ENCODE assay signal across 7 cellular contexts in the genomic region with DNA sequence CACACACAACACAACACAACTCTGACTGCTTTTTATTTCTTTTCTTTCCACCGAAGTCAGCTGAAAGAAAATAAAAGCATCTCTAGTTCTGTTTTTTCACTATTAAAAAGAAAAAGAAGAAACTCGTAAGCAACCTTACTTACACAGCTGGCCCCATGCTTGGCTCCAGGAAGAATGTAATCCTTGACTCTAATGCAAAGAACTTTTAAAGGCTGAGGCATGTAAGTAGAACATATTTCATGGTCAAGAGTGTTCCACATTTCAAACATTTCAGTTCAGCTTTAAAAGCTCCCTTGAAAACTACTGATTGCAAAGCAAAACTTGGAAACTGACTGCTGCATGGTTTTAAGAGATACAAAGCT. TPM values are rescaled to one million over a fixed set of nuclear protein-coding genes. Genes with fewer than 3 reads are reported as not detected.
DNase-seq lines count a peak whose midpoint lies in the region; ATAC-seq and TF ChIP-seq lines count a peak whose summit lies in the region.

No MANE protein-coding gene starts in this region.

- no peak for TF ChIP-seq POLR2A in transverse colon (IDR thresholded peaks at IDR 0.05)

- H3K27ac ChIP-seq in brain microvascular endothelial cell (peak overlapping the region; percentile 40), lower lobe of right lung (peak overlapping the region; percentile 74), transverse colon (peak overlapping the region; percentile 70 to 82 (median 78))

- H3K4me3 ChIP-seq in LNCaP clone FGC (ENCODE audit: low read depth, low read length) = peak overlapping the region; percentile 63
- peak overlapping the region; percentile 47 for H3K4me3 ChIP-seq in brain microvascular endothelial cell (ENCODE audit: low read depth, low read length)
- H3K4me3 ChIP-seq in lower lobe of right lung = peak overlapping the region; percentile 53
- peak overlapping the region in 3 of 4 donors; percentile 25 to 37 (median 33) for H3K4me3 ChIP-seq in transverse colon

- intact Hi-C loops in lower lobe of right lung (cut with DNase I) (loop anchor here (5.0 kb wide), 1 partner anchor 180 kb away; no protein-coding TSS in a partner anchor), transverse colon (cut with DNase I; ENCODE audit: low total_unique reads) (no loop called here)

- DNase-seq in LNCaP clone FGC (ENCODE audit: low read depth) = no peak
- DNase-seq in brain microvascular endothelial cell = peak; percentile 16
- DNase-seq in lower lobe of right lung = no peak
- no peak for DNase-seq in transverse colon
- DNase-seq in NCI-H1694 (lab: John Stamatoyannopoulos, UW) = no peak

- ATAC-seq in lower lobe of right lung = no peak
- no peak for ATAC-seq in GM18502 (IDR thresholded peaks at IDR 0.05; ENCODE audit: poor library complexity, unreplicated experiment)
- ATAC-seq in GM19452 (IDR thresholded peaks at IDR 0.05; ENCODE audit: unreplicated experiment) = no peak

- peaks cover 37% of the 10 kb centered on the region for H3K4me1 ChIP-seq in lower lobe of right lung
- peaks cover 0 to 37% (median 16%) of the 10 kb centered on the region in 4 donors for H3K4me1 ChIP-seq in transverse colon

- in situ Hi-C loops in brain microvascular endothelial cell (cut with HindIII; ENCODE audit: low pct_ligation_motif_present, low sequenced_read_pairs) (loop anchor here (10.0 kb wide), 1 partner anchor 167 kb away; no protein-coding TSS in a partner anchor), transverse colon (cut with MboI; ENCODE audit: low pct_ligation_motif_present in 1 of 4, low pct_unique_long_range_greater_than_20kb in 1 of 4, low sequenced_read_pairs in 3 of 4) (loop anchor here in 1 of 4 donors (25.0 kb wide), 1 partner anchor 185 kb away; no protein-coding TSS in a partner anchor)

- no peaks in the 10 kb centered on the region for H3K9me3 ChIP-seq in lower lobe of right lung
- H3K9me3 ChIP-seq in transverse colon = no peaks in the 10 kb centered on the region

- H3K36me3 ChIP-seq in brain microvascular endothelial cell (replicated peaks) = no peaks in the 10 kb centered on the region
- no peaks in the 10 kb centered on the region for H3K36me3 ChIP-seq in lower lobe of right lung
- H3K36me3 ChIP-seq in transverse colon = no peaks in the 10 kb centered on the region

- TF ChIP-seq CTCF in LNCaP clone FGC (IDR thresholded peaks at IDR 0.05; ENCODE audit: control insufficient read depth, extremely low read depth, insufficient read depth) (no peak), brain microvascular endothelial cell (IDR thresholded peaks at IDR 0.05; ENCODE audit: low read depth, low read length, missing control alignments) (no peak), lower lobe of right lung (IDR thresholded peaks at IDR 0.05) (no peak), transverse colon (IDR thresholded peaks at IDR 0.05) (no peak)

- no peak for TF ChIP-seq EP300 in transverse colon (IDR thresholded peaks at IDR 0.05; ENCODE audit: low read depth)

- no peaks in the 10 kb centered on the region for H3K27me3 ChIP-seq in brain microvascular endothelial cell (replicated peaks)
- H3K27me3 ChIP-seq in lower lobe of right lung (ENCODE audit: low read depth) = no peaks in the 10 kb centered on the region
- no peaks in the 10 kb centered on the region for H3K27me3 ChIP-seq in transverse colon

- WGBS in transverse colon (ENCODE audit: low coverage in 1 of 2), 2 donors = 3 to 7% methylated on average over 2 of the region's 2 CpGs

RNA-seq across cellular contexts. Expression of a gene that starts 0.6 kb away (rescaled TPM):
- total RNA-seq in lower lobe of right lung = 22.7 TPM
- total RNA-seq in transverse colon = 10 to 100 TPM in 3 of 4 donors, 1 to 10 TPM in 1; 7.9 to 22.5 (median 14.1) TPM

RNA-seq across cellular contexts. Expression of a gene that starts 38.1 kb away (rescaled TPM):
- total RNA-seq in lower lobe of right lung (13.1 TPM), transverse colon (10 to 100 TPM in 3 of 4 donors, 1 to 10 TPM in 1; 2.2 to 26.9 (median 21.2) TPM)
